9 cellular contexts compared by ENCODE assay signal in genomic region chr19:14441041-14441938, GRCh38. TPM values are rescaled to one million over a fixed set of nuclear protein-coding genes. Genes with fewer than 3 reads are reported as not detected.
DNase-seq lines count a peak whose midpoint lies in the region; ATAC-seq and TF ChIP-seq lines count a peak whose summit lies in the region.
"Had no signal": no experiment of that assay in that cellular context is flagged by ENCODE, and none has a peak within 500 bp of the region (broad histone marks: within the 10 kb centered on the region; RNA-seq: fewer than 3 reads in every experiment).

No MANE protein-coding gene starts in this region.

- no peak for ATAC-seq in activated naive CD8-positive, alpha-beta T cell treated with anti-CD3 and anti-CD28 coated beads, Interleukin-2, amount 50 U/mL, for 24 hours
- ATAC-seq in GM18511 (IDR thresholded peaks at IDR 0.05; ENCODE audit: unreplicated experiment) = no peak

- DNase-seq in D341Med (ENCODE audit: low spot score) (peak; percentile 22), neural progenitor cell (ENCODE audit: low spot score) (no peak), NCI-H345 treated with DMSO at 0.1 percent for 48 hours (lab: John Stamatoyannopoulos, UW; ENCODE audit: unreplicated experiment) (no peak), NCI-H1417 treated with DMSO at 0.1 percent for 48 hours (lab: John Stamatoyannopoulos, UW) (no peak)
- DNase-seq in activated naive CD8-positive, alpha-beta T cell treated with anti-CD3 and anti-CD28 coated beads, Interleukin-2, amount 50 U/mL, for 24 hours = no peak
- DNase-seq: activated effector memory CD4-positive, alpha-beta T cell treated with Interleukin-2 at 50 U/mL for 16 hours had no signal

- H3K27ac ChIP-seq in neural progenitor cell = no peak overlapping the region

- no peak overlapping the region for H2AFZ ChIP-seq in neural progenitor cell (replicated peaks)

- peaks cover 1% of the 10 kb centered on the region for H3K27me3 Mint-ChIP-seq in IgD-negative memory B cell
- no peaks in the 10 kb centered on the region for H3K27me3 Mint-ChIP-seq in activated naive CD8-positive, alpha-beta T cell treated with anti-CD3 and anti-CD28 coated beads, Interleukin-2, amount 50 U/mL, for 24 hours
- H3K27me3 Mint-ChIP-seq in neural progenitor cell (ENCODE audit: insufficient read depth, low read depth) = no peaks in the 10 kb centered on the region

- H3K9me3 Mint-ChIP-seq in IgD-negative memory B cell (no peaks in the 10 kb centered on the region), neural progenitor cell (no peaks in the 10 kb centered on the region)
- no peaks in the 10 kb centered on the region for H3K9me3 Mint-ChIP-seq in activated naive CD8-positive, alpha-beta T cell treated with anti-CD3 and anti-CD28 coated beads, Interleukin-2, amount 50 U/mL, for 24 hours

- H4K20me1 ChIP-seq in neural progenitor cell (ENCODE audit: low read depth) = peaks cover 19% of the 10 kb centered on the region

- H3K27ac Mint-ChIP-seq in IgD-negative memory B cell (peak overlapping the region in 1 of 3 donors; percentile 95), neural progenitor cell (peak overlapping the region; percentile 34)
- peak overlapping the region; percentile 88 for H3K27ac Mint-ChIP-seq in activated naive CD8-positive, alpha-beta T cell treated with anti-CD3 and anti-CD28 coated beads, Interleukin-2, amount 50 U/mL, for 24 hours

- no peak overlapping the region for H3K9ac ChIP-seq in neural progenitor cell

- H3K4me2 ChIP-seq in neural progenitor cell = no peak overlapping the region

- H3K27me3 ChIP-seq in neural progenitor cell = no peaks in the 10 kb centered on the region
- H3K27me3 ChIP-seq: right atrium auricular region had no signal

- H3K4me1 ChIP-seq in neural progenitor cell = no peaks in the 10 kb centered on the region

- H3K4me3 ChIP-seq in neural progenitor cell = no peak overlapping the region

- H3K9me3 ChIP-seq in neural progenitor cell (ENCODE audit: low read depth) = no peaks in the 10 kb centered on the region
- H3K9me3 ChIP-seq: right atrium auricular region had no signal

- H3K36me3 Mint-ChIP-seq in IgD-negative memory B cell (peaks cover 8% of the 10 kb centered on the region), neural progenitor cell (peaks cover 19% of the 10 kb centered on the region)
- H3K36me3 Mint-ChIP-seq in activated naive CD8-positive, alpha-beta T cell treated with anti-CD3 and anti-CD28 coated beads, Interleukin-2, amount 50 U/mL, for 24 hours (ENCODE audit: low read depth) = peaks cover 21% of the 10 kb centered on the region

- H3K4me1 Mint-ChIP-seq in IgD-negative memory B cell (peaks cover 20 to 30% (median 29%) of the 10 kb centered on the region in 3 donors), neural progenitor cell (peaks cover 5% of the 10 kb centered on the region)
- peaks cover 35% of the 10 kb centered on the region for H3K4me1 Mint-ChIP-seq in activated naive CD8-positive, alpha-beta T cell treated with anti-CD3 and anti-CD28 coated beads, Interleukin-2, amount 50 U/mL, for 24 hours

- H3K4me3 Mint-ChIP-seq in IgD-negative memory B cell (peak overlapping the region; percentile 13 to 89 (median 61)), neural progenitor cell (no peak overlapping the region)
- H3K4me3 Mint-ChIP-seq in activated naive CD8-positive, alpha-beta T cell treated with anti-CD3 and anti-CD28 coated beads, Interleukin-2, amount 50 U/mL, for 24 hours = peak overlapping the region; percentile 2

- H3K36me3 ChIP-seq in neural progenitor cell = no peaks in the 10 kb centered on the region

- TF ChIP-seq CTCF in neural progenitor cell (IDR thresholded peaks at IDR 0.05) = no peak

- peaks cover 3% of the 10 kb centered on the region for H3F3A ChIP-seq in neural progenitor cell (ENCODE audit: low read depth)

- H3K79me2 ChIP-seq in neural progenitor cell (ENCODE audit: low read depth) = peaks cover 33% of the 10 kb centered on the region

RNA-seq across cellular contexts. Expression of gene PKN1, which starts 8.2 kb away (rescaled TPM):
- polyA plus RNA-seq in IgD-negative memory B cell = 52.6 TPM
- total RNA-seq in neural progenitor cell (ENCODE audit: low replicate concordance) = 29.0 and 98.6 TPM in 2 replicates

RNA-seq across cellular contexts. Expression of gene DDX39A, which starts 22.1 kb away (rescaled TPM):
- 169 TPM for polyA plus RNA-seq in IgD-negative memory B cell
- 38.6 and 92.0 TPM in 2 replicates for total RNA-seq in neural progenitor cell (ENCODE audit: low replicate concordance)

RNA-seq across cellular contexts. Expression of gene PTGER1, which starts 33.9 kb away (rescaled TPM):
- polyA plus RNA-seq in IgD-negative memory B cell = not detected
- total RNA-seq in neural progenitor cell (ENCODE audit: low replicate concordance) = not detected in 2 replicates
- total RNA-seq: right atrium auricular region had no signal

RNA-seq across cellular contexts. Expression of gene GIPC1, which starts 54.6 kb away (rescaled TPM):
- polyA plus RNA-seq in IgD-negative memory B cell = 10.1 TPM
- 23.6 and 83.6 TPM in 2 replicates for total RNA-seq in neural progenitor cell (ENCODE audit: low replicate concordance)
